22 cellular contexts compared by ENCODE assay signal in genomic region chr7:14978687-14979086, GRCh38.
DNase-seq lines count a peak whose midpoint lies in the region; ATAC-seq, FAIRE-seq and TF ChIP-seq lines count a peak whose summit lies in the region.
"Had no signal": no experiment of that assay in that cellular context is flagged by ENCODE, and none has a peak within 500 bp of the region (broad histone marks: within the 10 kb centered on the region; RNA-seq: fewer than 3 reads in every experiment).

No MANE protein-coding gene starts in this region.

- H3K4me1 ChIP-seq in endothelial cell of umbilical vein (ENCODE audit: control insufficient read depth, extremely low read depth, insufficient read depth, low read length): peaks cover 16% of the 10 kb centered on the region
- H3K4me1 ChIP-seq in Karpas-422 (ENCODE audit: low read length): no peaks in the 10 kb centered on the region
- H3K4me1 ChIP-seq: A549, Caco-2 had no signal

- no peaks in the 10 kb centered on the region for H3K27me3 Mint-ChIP-seq in nephron (ENCODE audit: low read depth)
- no peaks in the 10 kb centered on the region for H3K27me3 Mint-ChIP-seq in activated naive CD8-positive, alpha-beta T cell treated with anti-CD3 and anti-CD28 coated beads, Interleukin-2, amount 50 U/mL, for 24 hours
- H3K27me3 Mint-ChIP-seq: B cell; CD4-positive, alpha-beta T cell had no signal

- dilution Hi-C loops in endothelial cell of umbilical vein (cut with MboI; ENCODE audit: extremely low pct_ligation_motif_present, low sequenced_read_pairs): no loop called here

- H3K79me2 ChIP-seq in endothelial cell of umbilical vein (ENCODE audit: control insufficient read depth, insufficient read depth, low read length): no peaks in the 10 kb centered on the region
- H3K79me2 ChIP-seq in Karpas-422 (ENCODE audit: low read length): no peaks in the 10 kb centered on the region

- intact Hi-C loops in endothelial cell of umbilical vein (cut with micrococcal nuclease): no loop called here

- H3K4me3 Mint-ChIP-seq in nephron: no peak overlapping the region
- H3K4me3 Mint-ChIP-seq in activated naive CD8-positive, alpha-beta T cell treated with anti-CD3 and anti-CD28 coated beads, Interleukin-2, amount 50 U/mL, for 24 hours: no peak overlapping the region
- H3K4me3 Mint-ChIP-seq: B cell; CD4-positive, alpha-beta T cell; CD8-positive, alpha-beta T cell had no signal

- peak overlapping the region; percentile 55 for H3K4me2 ChIP-seq in endothelial cell of umbilical vein (ENCODE audit: insufficient read depth, low read length)
- H3K4me2 ChIP-seq in Karpas-422 (ENCODE audit: low read depth, low read length, poor library complexity, severe bottlenecking): no peak overlapping the region
- H3K4me2 ChIP-seq: A549; BLaER1 treated with 17β-estradiol and CSF1 and Interleukin-3, amounts not matched to agents 10 nM and 100 nM had no signal

- TF ChIP-seq POLR2A in endothelial cell of umbilical vein (IDR thresholded peaks at IDR 0.05; ENCODE audit: low read depth, low read length): no peak

- H3K27me3 ChIP-seq in endothelial cell of umbilical vein (ENCODE audit: control insufficient read depth in 2 of 2, insufficient read depth in 2 of 2, low read length in 2 of 2) (no peaks in the 10 kb centered on the region), Karpas-422 (ENCODE audit: low read length) (no peaks in the 10 kb centered on the region)
- H3K27me3 ChIP-seq: BLaER1 treated with 17β-estradiol and CSF1 and Interleukin-3, amounts not matched to agents 10 nM and 100 nM had no signal

- no peaks in the 10 kb centered on the region for H3K9me3 ChIP-seq in endothelial cell of umbilical vein (replicated peaks; ENCODE audit: control insufficient read depth, insufficient read depth, low read length)
- H3K9me3 ChIP-seq in Karpas-422 (ENCODE audit: low read length): peaks cover 4% of the 10 kb centered on the region; the same call in 1 of the 2 replicates
- H3K9me3 ChIP-seq: A549, Caco-2 had no signal

- DNase-seq in NCI-H446 treated with DMSO at 0.1 percent for 48 hours (lab: John Stamatoyannopoulos, UW): peak; percentile 18
- peak; percentile 79 for DNase-seq in endothelial cell of umbilical vein (ENCODE audit: low read depth, low spot score)
- no peak for DNase-seq in activated naive CD8-positive, alpha-beta T cell treated with anti-CD3 and anti-CD28 coated beads, Interleukin-2, amount 50 U/mL, for 24 hours
- DNase-seq in kidney tubule cell (ENCODE audit: low spot score): no peak
- no peak for DNase-seq in Karpas-422
- DNase-seq: AML-193; Caco-2; Calu3; CD4-positive, alpha-beta T cell; CD8-positive, alpha-beta T cell; DMS79 treated with DMSO at 0.1 percent for 48 hours; GF-D8 had no signal

- peaks cover 11% of the 10 kb centered on the region for H3K9me3 Mint-ChIP-seq in nephron
- peaks cover 3% of the 10 kb centered on the region for H3K9me3 Mint-ChIP-seq in activated naive CD8-positive, alpha-beta T cell treated with anti-CD3 and anti-CD28 coated beads, Interleukin-2, amount 50 U/mL, for 24 hours

- POLR2A ChIA-PET in endothelial cell of umbilical vein (lab: Charles Lee): interaction anchor here (0.6 kb wide), 1 partner anchor 34 kb away, joined by 3 read pairs; no protein-coding TSS in a partner anchor

- H4K20me1 ChIP-seq in endothelial cell of umbilical vein (replicated peaks; ENCODE audit: control insufficient read depth, extremely low read depth, insufficient read depth, low read length) (no peaks in the 10 kb centered on the region), Karpas-422 (ENCODE audit: insufficient read depth, low read depth, low read length) (no peaks in the 10 kb centered on the region)
- H4K20me1 ChIP-seq: BLaER1 treated with 17β-estradiol and CSF1 and Interleukin-3, amounts not matched to agents 10 nM and 100 nM had no signal

- CTCF ChIA-PET in endothelial cell of umbilical vein (lab: Charles Lee): interaction anchor here (1.4 kb wide), 2 partner anchors 37 to 261 kb away, joined by 5 to 7 read pairs; no protein-coding TSS in a partner anchor

- peak; percentile 72 for FAIRE-seq in endothelial cell of umbilical vein (lab: Jason Lieb, UNC)
- FAIRE-seq: A549, D721Med, GM12891 had no signal

- no peak overlapping the region for H3K4me3 ChIP-seq in endothelial cell of umbilical vein (replicated peaks in 1 of 3; ENCODE audit: insufficient read depth in 1 of 3, low read depth in 1 of 3, low read length in 3 of 3)
- no peak overlapping the region for H3K4me3 ChIP-seq in Karpas-422 (ENCODE audit: low read length)
- H3K4me3 ChIP-seq: A549; BLaER1 treated with 17β-estradiol and CSF1 and Interleukin-3, amounts not matched to agents 10 nM and 100 nM had no signal

- peak overlapping the region in 2 of 3 experiments; percentile 4 to 8 for H3K27ac Mint-ChIP-seq in nephron
- H3K27ac Mint-ChIP-seq in activated naive CD8-positive, alpha-beta T cell treated with anti-CD3 and anti-CD28 coated beads, Interleukin-2, amount 50 U/mL, for 24 hours: no peak overlapping the region
- H3K27ac Mint-ChIP-seq: B cell; CD4-positive, alpha-beta T cell; CD8-positive, alpha-beta T cell had no signal

- H3K9me1 ChIP-seq in endothelial cell of umbilical vein (replicated peaks; ENCODE audit: control insufficient read depth, extremely low read depth, insufficient read depth, low read length): no peaks in the 10 kb centered on the region

- no TSS peak for BruUV-seq in endothelial cell of umbilical vein (replicated peaks; lab: Mats Ljungman, UMichigan)

- no peak for TF ChIP-seq CTCF in VCaP (conservative IDR thresholded peaks at IDR 0.05)
- TF ChIP-seq CTCF in endothelial cell of umbilical vein (IDR thresholded peaks at IDR 0.05; ENCODE audit: extremely low read depth in 1 of 2, insufficient read depth in 1 of 2, low read depth in 1 of 2, low read length in 2 of 2): no peak
- no peak for TF ChIP-seq CTCF in nephron (IDR thresholded peaks at IDR 0.05; ENCODE audit: unreplicated experiment in 3 of 3)

- H3K27ac ChIP-seq in VCaP: peak overlapping the region; percentile 76
- peak overlapping the region; percentile 37 for H3K27ac ChIP-seq in endothelial cell of umbilical vein (ENCODE audit: insufficient read depth, low read depth, low read length)
- H3K27ac ChIP-seq in Karpas-422 (ENCODE audit: low read length): no peak overlapping the region
- H3K27ac ChIP-seq: 22Rv1; A549; BLaER1 treated with 17β-estradiol and CSF1 and Interleukin-3, amounts not matched to agents 10 nM and 100 nM; C4-2B had no signal

- peak overlapping the region; percentile 3 for H3K9ac ChIP-seq in endothelial cell of umbilical vein (replicated peaks; ENCODE audit: extremely low read depth, insufficient read depth, low read length)
- no peak overlapping the region for H3K9ac ChIP-seq in Karpas-422 (ENCODE audit: low read length)
- H3K9ac ChIP-seq: BLaER1 treated with 17β-estradiol and CSF1 and Interleukin-3, amounts not matched to agents 10 nM and 100 nM had no signal

- H3K36me3 ChIP-seq in endothelial cell of umbilical vein (ENCODE audit: control insufficient read depth in 2 of 2, extremely low read depth in 1 of 2, insufficient read depth in 2 of 2, low read length in 2 of 2) (no peaks in the 10 kb centered on the region), Karpas-422 (ENCODE audit: insufficient read depth, low read length) (no peaks in the 10 kb centered on the region)
- H3K36me3 ChIP-seq: BLaER1 treated with 17β-estradiol and CSF1 and Interleukin-3, amounts not matched to agents 10 nM and 100 nM had no signal

- no peaks in the 10 kb centered on the region for H3K36me3 Mint-ChIP-seq in nephron (ENCODE audit: low read depth)
- H3K36me3 Mint-ChIP-seq in activated naive CD8-positive, alpha-beta T cell treated with anti-CD3 and anti-CD28 coated beads, Interleukin-2, amount 50 U/mL, for 24 hours (ENCODE audit: low read depth): no peaks in the 10 kb centered on the region
- H3K36me3 Mint-ChIP-seq: CD8-positive, alpha-beta T cell had no signal

- no peak for ATAC-seq in activated naive CD8-positive, alpha-beta T cell treated with anti-CD3 and anti-CD28 coated beads, Interleukin-2, amount 50 U/mL, for 24 hours
- ATAC-seq in GM19023 (IDR thresholded peaks at IDR 0.05; ENCODE audit: unreplicated experiment): no peak
- ATAC-seq: A549; CD8-positive, alpha-beta T cell had no signal

- H3K4me1 Mint-ChIP-seq in nephron: no peaks in the 10 kb centered on the region
- H3K4me1 Mint-ChIP-seq in activated naive CD8-positive, alpha-beta T cell treated with anti-CD3 and anti-CD28 coated beads, Interleukin-2, amount 50 U/mL, for 24 hours: no peaks in the 10 kb centered on the region
- H3K4me1 Mint-ChIP-seq: B cell had no signal

- H2AFZ ChIP-seq in endothelial cell of umbilical vein (ENCODE audit: low read depth, low read length): peak overlapping the region; percentile 68
- no peak overlapping the region for H2AFZ ChIP-seq in Karpas-422 (ENCODE audit: low read length)

- H3K9me2 ChIP-seq in Karpas-422 (replicated peaks; ENCODE audit: insufficient read depth, low read length): no peaks in the 10 kb centered on the region

TF ChIP-seq in endothelial cell of umbilical vein, 7 proteins besides CTCF, POLR2A, EP300 and RAD21:
- TF ChIP-seq POLR2AphosphoS5 (IDR thresholded peaks at IDR 0.05; ENCODE audit: insufficient read depth, low read depth, low read length): no peak
- TF ChIP-seq MAX (IDR thresholded peaks at IDR 0.05; ENCODE audit: insufficient read depth, insufficient read length): no peak
- TF ChIP-seq GATA2 (IDR thresholded peaks at IDR 0.05; ENCODE audit: insufficient read depth, insufficient read length, low read depth, low read length): peak; percentile 81
- no peak for TF ChIP-seq MYC (IDR thresholded peaks at IDR 0.05; ENCODE audit: low read depth, low read length)
- peak; percentile 47 for TF ChIP-seq FOS (IDR thresholded peaks at IDR 0.05; ENCODE audit: borderline replicate concordance, insufficient read depth, low read length)
- TF ChIP-seq EZH2 (IDR thresholded peaks at IDR 0.05; ENCODE audit: borderline replicate concordance, low read depth, low read length, severe bottlenecking): no peak
- TF ChIP-seq JUN (IDR thresholded peaks at IDR 0.05; ENCODE audit: borderline replicate concordance, insufficient read depth, insufficient read length, low read depth): peak; percentile 5

Comparison
In these comparisons a context has a peak if more than half of its experiments do, and no peak if none do; other contexts are left out.
1. DNase-seq: peak in NCI-H446 treated with DMSO at 0.1 percent for 48 hours (single experiment) and endothelial cell of umbilical vein (single experiment); none in activated naive CD8-positive, alpha-beta T cell treated with anti-CD3 and anti-CD28 coated beads, Interleukin-2, amount 50 U/mL, for 24 hours (single experiment), kidney tubule cell (single experiment) and Karpas-422 (single experiment).